5 cellular contexts compared by ENCODE assay signal in genomic region chr2:16548036-16548435, GRCh38.
"Had no signal": no experiment of that assay in that cellular context is flagged by ENCODE, and none has a peak within 500 bp of the region (broad histone marks: within the 10 kb centered on the region; RNA-seq: fewer than 3 reads in every experiment).

No MANE protein-coding gene starts in this region.

- H3K27ac ChIP-seq: HL-60 had no signal

- FAIRE-seq: HTR-8/SVneo, K562 had no signal

- DNase-seq: IMR-90, KBM-7 had no signal

- H3K4me3 ChIP-seq: K562 had no signal

- ATAC-seq: K562 had no signal
